In genomic region chr1:166084613-166085012, GRCh38 we compare ENCODE assay signal across 17 cellular contexts.
"Had no signal": no experiment of that assay in that cellular context is flagged by ENCODE, and none has a peak within 500 bp of the region (broad histone marks: within the 10 kb centered on the region; RNA-seq: fewer than 3 reads in every experiment).

No MANE protein-coding gene starts in this region.

- DNase-seq: effector memory CD4-positive, alpha-beta T cell; esophagus squamous epithelium; kidney; naive B cell; right lobe of liver; small intestine; stimulated activated CD4-positive, alpha-beta T cell treated with anti-CD3 and anti-CD28 coated beads, Interleukin-15, amount 100 ng/mL, for 24 hours; stimulated activated CD4-positive, alpha-beta T cell treated with anti-CD3 and anti-CD28 coated beads, Interleukin-2, amount 100 ng/mL, for 48 hours; stimulated activated CD8-positive, alpha-beta memory T cell treated with anti-CD3 and anti-CD28 coated beads, Interleukin-4, amount 100 ng/mL, for 48 hours; stimulated activated naive CD4-positive, alpha-beta T cell; stimulated activated naive CD8-positive, alpha-beta T cell treated with anti-CD3 and anti-CD28 coated beads, Interleukin-15, amount 100 ng/mL, for 72 hours; transverse colon; upper lobe of right lung; uterus had no signal

- H3K4me3 ChIP-seq: esophagus squamous epithelium, lung, right lobe of liver, suprapubic skin, transverse colon, upper lobe of right lung, uterus had no signal

- H3K27ac ChIP-seq: esophagus squamous epithelium, parathyroid adenoma, right lobe of liver, suprapubic skin, transverse colon, upper lobe of right lung, uterus had no signal
